Comparison of ENCODE assay signal across 14 cellular contexts in genomic region chr17:15958484-15958854, GRCh38. TPM values are rescaled to one million over a fixed set of nuclear protein-coding genes. Genes with fewer than 3 reads are reported as not detected.
DNase-seq lines count a peak whose midpoint lies in the region; ATAC-seq, FAIRE-seq and TF ChIP-seq lines count a peak whose summit lies in the region.
"Had no signal": no experiment of that assay in that cellular context is flagged by ENCODE, and none has a peak within 500 bp of the region (broad histone marks: within the 10 kb centered on the region; RNA-seq: fewer than 3 reads in every experiment).

No MANE protein-coding gene starts in this region.

- no peak overlapping the region for H2AFZ ChIP-seq in endothelial cell of umbilical vein (ENCODE audit: low read depth, low read length)
- H2AFZ ChIP-seq: GM23338 had no signal

- peak overlapping the region; percentile 64 for H3K9ac ChIP-seq in endothelial cell of umbilical vein (replicated peaks; ENCODE audit: extremely low read depth, insufficient read depth, low read length)

- H3K9me3 ChIP-seq in SJSA1 (replicated peaks) (no peaks in the 10 kb centered on the region), endothelial cell of umbilical vein (replicated peaks; ENCODE audit: control insufficient read depth, insufficient read depth, low read length) (no peaks in the 10 kb centered on the region)

- peaks cover 43% of the 10 kb centered on the region for H3K27me3 Mint-ChIP-seq in activated T-cell treated with anti-CD3 and anti-CD28 coated beads, Interleukin-2, amount 50 U/mL, for 24 hours

- no peak for FAIRE-seq in endothelial cell of umbilical vein (lab: Jason Lieb, UNC)
- FAIRE-seq: GM19239 had no signal

- H3K4me3 Mint-ChIP-seq in activated T-cell treated with anti-CD3 and anti-CD28 coated beads, Interleukin-2, amount 50 U/mL, for 24 hours: peak overlapping the region; percentile 30
- no peak overlapping the region for H3K4me3 Mint-ChIP-seq in stimulated activated effector memory CD8-positive, alpha-beta T cell treated with anti-CD3 and anti-CD28 coated beads, Interleukin-12 subunit alpha, Interleukin-12 subunit beta, amount 100 ng/mL, for 72 hours
- H3K4me3 Mint-ChIP-seq: GM23338 had no signal

- no peak for TF ChIP-seq POLR2A in endothelial cell of umbilical vein (IDR thresholded peaks at IDR 0.05; ENCODE audit: low read depth, low read length)

- H3K27ac Mint-ChIP-seq in activated T-cell treated with anti-CD3 and anti-CD28 coated beads, Interleukin-2, amount 50 U/mL, for 24 hours: peak overlapping the region; percentile 81
- H3K27ac Mint-ChIP-seq in stimulated activated effector memory CD8-positive, alpha-beta T cell treated with anti-CD3 and anti-CD28 coated beads, Interleukin-12 subunit alpha, Interleukin-12 subunit beta, amount 100 ng/mL, for 72 hours: peak overlapping the region; percentile 29
- H3K27ac Mint-ChIP-seq: GM23338 had no signal

- H3K4me1 ChIP-seq in SJSA1 (replicated peaks) (peaks cover 85% of the 10 kb centered on the region), endothelial cell of umbilical vein (ENCODE audit: control insufficient read depth, extremely low read depth, insufficient read depth, low read length) (peaks cover 42% of the 10 kb centered on the region)

- DNase-seq in activated T-cell treated with anti-CD3 and anti-CD28 coated beads, Interleukin-2, amount 50 U/mL, for 24 hours: no peak
- DNase-seq in activated T-cell treated with anti-CD3 and anti-CD28 coated beads, Interleukin-2, amount 50 U/mL, for 1 hour: no peak
- no peak for DNase-seq in SJSA1 (ENCODE audit: low read depth in 1 of 2, low spot score in 2 of 2)
- no peak for DNase-seq in endothelial cell of umbilical vein (ENCODE audit: low read depth, low spot score)
- no peak for DNase-seq in stimulated activated effector memory CD8-positive, alpha-beta T cell treated with anti-CD3 and anti-CD28 coated beads, Interleukin-12 subunit alpha, Interleukin-12 subunit beta, amount 100 ng/mL, for 72 hours (ENCODE audit: low spot score in 2 of 2)
- no peak for DNase-seq in NCI-H1092 (lab: John Stamatoyannopoulos, UW)
- no peak for DNase-seq in activated CD8-positive, alpha-beta memory T cell treated with anti-CD3 and anti-CD28 coated beads, Interleukin-2, amount 50 U/mL, for 48 hours
- DNase-seq: activated CD4-positive, alpha-beta T cell treated with anti-CD3 and anti-CD28 coated beads for 1 hour; DND-41; NCI-H1436; NCI-H774 had no signal

- H4K20me1 ChIP-seq in endothelial cell of umbilical vein (replicated peaks; ENCODE audit: control insufficient read depth, extremely low read depth, insufficient read depth, low read length): no peaks in the 10 kb centered on the region

- intact Hi-C loops in endothelial cell of umbilical vein (cut with micrococcal nuclease): loop anchor here (2.0 kb wide), 2 partner anchors 14 to 40 kb away; partner anchors contain the start of genes ADORA2B, TTC19 and ZSWIM7

- POLR2A ChIA-PET in endothelial cell of umbilical vein (lab: Charles Lee): interaction anchor here (1.0 kb wide), 1 partner anchor 41 kb away, joined by 3 read pairs; the partner anchor contains the start of genes TTC19 and ZSWIM7

- H3K27me3 ChIP-seq in SJSA1 (replicated peaks) (no peaks in the 10 kb centered on the region), endothelial cell of umbilical vein (ENCODE audit: control insufficient read depth in 2 of 2, insufficient read depth in 2 of 2, low read length in 2 of 2) (no peaks in the 10 kb centered on the region)

- H3K4me3 ChIP-seq in SJSA1 (no peak overlapping the region), endothelial cell of umbilical vein (replicated peaks in 1 of 3; ENCODE audit: insufficient read depth in 1 of 3, low read depth in 1 of 3, low read length in 3 of 3) (no peak overlapping the region)
- H3K4me3 ChIP-seq: GM23338 had no signal

- no peak for TF ChIP-seq CTCF in endothelial cell of umbilical vein (IDR thresholded peaks at IDR 0.05; ENCODE audit: extremely low read depth in 1 of 2, insufficient read depth in 1 of 2, low read depth in 1 of 2, low read length in 2 of 2)

- H3K4me2 ChIP-seq in endothelial cell of umbilical vein (ENCODE audit: insufficient read depth, low read length): peak overlapping the region; percentile 89
- H3K4me2 ChIP-seq: GM23338 had no signal

- H3K36me3 ChIP-seq in SJSA1 (peaks cover 6% of the 10 kb centered on the region; the same call in 1 of the 2 replicates), endothelial cell of umbilical vein (ENCODE audit: control insufficient read depth in 2 of 2, extremely low read depth in 1 of 2, insufficient read depth in 2 of 2, low read length in 2 of 2) (no peaks in the 10 kb centered on the region)

- BruUV-seq in endothelial cell of umbilical vein (replicated peaks; lab: Mats Ljungman, UMichigan): no TSS peak

- H3K27ac ChIP-seq in SJSA1 (peak overlapping the region; percentile 99), endothelial cell of umbilical vein (ENCODE audit: insufficient read depth, low read depth, low read length) (peak overlapping the region; percentile 96)

- H3K79me2 ChIP-seq in endothelial cell of umbilical vein (ENCODE audit: control insufficient read depth, insufficient read depth, low read length): peaks cover 35% of the 10 kb centered on the region

- H3K9me3 Mint-ChIP-seq in activated T-cell treated with anti-CD3 and anti-CD28 coated beads, Interleukin-2, amount 50 U/mL, for 24 hours: no peaks in the 10 kb centered on the region
- H3K9me3 Mint-ChIP-seq in stimulated activated effector memory CD8-positive, alpha-beta T cell treated with anti-CD3 and anti-CD28 coated beads, Interleukin-12 subunit alpha, Interleukin-12 subunit beta, amount 100 ng/mL, for 72 hours: no peaks in the 10 kb centered on the region
- H3K9me3 Mint-ChIP-seq: GM23338 had no signal

- no peak for ATAC-seq in stimulated activated effector memory CD8-positive, alpha-beta T cell treated with anti-CD3 and anti-CD28 coated beads, Interleukin-12 subunit alpha, Interleukin-12 subunit beta, amount 100 ng/mL, for 72 hours
- no peak for ATAC-seq in GM19324 (IDR thresholded peaks at IDR 0.05; ENCODE audit: low FRiP score, unreplicated experiment)
- ATAC-seq: GM23338 had no signal

- dilution Hi-C loops in endothelial cell of umbilical vein (cut with MboI; ENCODE audit: extremely low pct_ligation_motif_present, low sequenced_read_pairs): no loop called here

- H3K4me1 Mint-ChIP-seq in activated T-cell treated with anti-CD3 and anti-CD28 coated beads, Interleukin-2, amount 50 U/mL, for 24 hours (ENCODE audit: low read depth): peaks cover 38% of the 10 kb centered on the region
- peaks cover 26% of the 10 kb centered on the region for H3K4me1 Mint-ChIP-seq in stimulated activated effector memory CD8-positive, alpha-beta T cell treated with anti-CD3 and anti-CD28 coated beads, Interleukin-12 subunit alpha, Interleukin-12 subunit beta, amount 100 ng/mL, for 72 hours

- no peaks in the 10 kb centered on the region for H3K9me1 ChIP-seq in endothelial cell of umbilical vein (replicated peaks; ENCODE audit: control insufficient read depth, extremely low read depth, insufficient read depth, low read length)

- CTCF ChIA-PET in endothelial cell of umbilical vein (lab: Charles Lee): interaction anchor here (1.5 to 1.8 kb wide), 2 partner anchors 13 to 41 kb away, joined by 13 to 19 read pairs; partner anchors contain the start of genes ADORA2B, TTC19 and ZSWIM7

- H3K36me3 Mint-ChIP-seq in activated T-cell treated with anti-CD3 and anti-CD28 coated beads, Interleukin-2, amount 50 U/mL, for 24 hours (ENCODE audit: low read depth): no peaks in the 10 kb centered on the region
- H3K36me3 Mint-ChIP-seq in stimulated activated effector memory CD8-positive, alpha-beta T cell treated with anti-CD3 and anti-CD28 coated beads, Interleukin-12 subunit alpha, Interleukin-12 subunit beta, amount 100 ng/mL, for 72 hours: peaks cover 7% of the 10 kb centered on the region

TF ChIP-seq in endothelial cell of umbilical vein, 7 proteins besides CTCF, POLR2A, EP300 and RAD21:
- TF ChIP-seq EZH2 (IDR thresholded peaks at IDR 0.05; ENCODE audit: borderline replicate concordance, low read depth, low read length, severe bottlenecking): no peak

RNA-seq across cellular contexts. Expression of gene ADORA2B, which starts 13.5 kb away (rescaled TPM):
- 8.5 and 19.5 TPM in 2 replicates for total RNA-seq in SJSA1 (2014; rRNA removed; shearing (Covaris generic))
- total RNA-seq in endothelial cell of umbilical vein: 6.5 and 9.8 TPM in 2 replicates
- polyA plus RNA-seq in endothelial cell of umbilical vein: 8.8 and 10.1 TPM in 2 replicates
- 5.8 and 6.7 TPM in 2 replicates for polyA plus RNA-seq in endothelial cell of umbilical vein (2011; cell fraction: cytosol; rRNA removed)
- 3.5 and 3.9 TPM in 2 replicates for polyA plus RNA-seq in endothelial cell of umbilical vein (2011; cell fraction: nucleus; rRNA removed)
- 6.9 and 10.7 TPM in 2 replicates for polyA plus RNA-seq in endothelial cell of umbilical vein (2012)
- polyA minus RNA-seq in endothelial cell of umbilical vein: 6.2 and 7.1 TPM in 2 replicates
- 0.51 TPM for polyA minus RNA-seq in endothelial cell of umbilical vein (2011; cell fraction: cytosol; rRNA and poly(A)+ RNA removed)
- 3.9 and 4.3 TPM in 2 replicates for polyA minus RNA-seq in endothelial cell of umbilical vein (2011; cell fraction: nucleus; rRNA and poly(A)+ RNA removed)

RNA-seq across cellular contexts. Expression of gene ZSWIM7, which starts 41.0 kb away (rescaled TPM):
- 16.2 and 18.8 TPM in 2 replicates for total RNA-seq in SJSA1 (2014; rRNA removed; shearing (Covaris generic))
- 18.0 and 21.9 TPM in 2 replicates for total RNA-seq in endothelial cell of umbilical vein
- polyA plus RNA-seq in endothelial cell of umbilical vein: 33.8 and 38.9 TPM in 2 replicates
- polyA plus RNA-seq in endothelial cell of umbilical vein (2011; cell fraction: cytosol; rRNA removed): 26.7 and 30.5 TPM in 2 replicates
- polyA plus RNA-seq in endothelial cell of umbilical vein (2011; cell fraction: nucleus; rRNA removed): 29.1 and 33.7 TPM in 2 replicates
- polyA plus RNA-seq in endothelial cell of umbilical vein (2012): 27.3 and 27.8 TPM in 2 replicates
- 11.0 and 21.6 TPM in 2 replicates for polyA minus RNA-seq in endothelial cell of umbilical vein
- 11.2 TPM for polyA minus RNA-seq in endothelial cell of umbilical vein (2011; cell fraction: cytosol; rRNA and poly(A)+ RNA removed)
- polyA minus RNA-seq in endothelial cell of umbilical vein (2011; cell fraction: nucleus; rRNA and poly(A)+ RNA removed): 2.2 and 6.1 TPM in 2 replicates

RNA-seq across cellular contexts. Expression of gene TTC19, which starts 41.2 kb away (rescaled TPM):
- total RNA-seq in SJSA1 (2014; rRNA removed; shearing (Covaris generic)): 23.1 and 28.9 TPM in 2 replicates
- 32.8 and 33.3 TPM in 2 replicates for total RNA-seq in endothelial cell of umbilical vein
- polyA plus RNA-seq in endothelial cell of umbilical vein: 7.6 and 7.8 TPM in 2 replicates
- polyA plus RNA-seq in endothelial cell of umbilical vein (2011; cell fraction: cytosol; rRNA removed): 6.7 TPM in 2 replicates
- 13.0 and 14.1 TPM in 2 replicates for polyA plus RNA-seq in endothelial cell of umbilical vein (2011; cell fraction: nucleus; rRNA removed)
- 30.7 and 31.2 TPM in 2 replicates for polyA plus RNA-seq in endothelial cell of umbilical vein (2012)
- 12.1 and 12.4 TPM in 2 replicates for polyA minus RNA-seq in endothelial cell of umbilical vein
- 13.1 TPM for polyA minus RNA-seq in endothelial cell of umbilical vein (2011; cell fraction: cytosol; rRNA and poly(A)+ RNA removed)
- 18.8 and 24.8 TPM in 2 replicates for polyA minus RNA-seq in endothelial cell of umbilical vein (2011; cell fraction: nucleus; rRNA and poly(A)+ RNA removed)
